Comparison of ENCODE assay signal across 1 cellular context in the genomic region with DNA sequence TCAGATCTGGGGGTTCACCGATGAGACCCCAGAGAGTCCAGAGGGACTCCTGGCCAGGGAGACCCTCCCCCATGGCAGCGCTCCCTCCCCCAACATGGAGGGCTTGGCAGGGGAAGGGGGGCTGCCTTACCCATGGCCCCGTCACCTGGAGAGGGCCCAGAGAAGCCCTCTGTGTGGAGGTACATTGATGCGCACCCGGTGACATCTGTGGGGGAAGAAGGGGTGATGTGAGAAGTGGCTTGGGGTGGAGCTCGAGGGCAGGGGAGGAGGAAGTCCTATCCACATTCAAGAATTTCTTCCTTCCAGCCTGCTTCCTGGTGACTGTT.
TF ChIP-seq lines count a peak whose summit lies in the region.

No MANE protein-coding gene starts in this region.

TF ChIP-seq in HepG2, 621 proteins besides CTCF, POLR2A, EP300 and RAD21 (continued from another document):
- TF ChIP-seq, protein P1, sequence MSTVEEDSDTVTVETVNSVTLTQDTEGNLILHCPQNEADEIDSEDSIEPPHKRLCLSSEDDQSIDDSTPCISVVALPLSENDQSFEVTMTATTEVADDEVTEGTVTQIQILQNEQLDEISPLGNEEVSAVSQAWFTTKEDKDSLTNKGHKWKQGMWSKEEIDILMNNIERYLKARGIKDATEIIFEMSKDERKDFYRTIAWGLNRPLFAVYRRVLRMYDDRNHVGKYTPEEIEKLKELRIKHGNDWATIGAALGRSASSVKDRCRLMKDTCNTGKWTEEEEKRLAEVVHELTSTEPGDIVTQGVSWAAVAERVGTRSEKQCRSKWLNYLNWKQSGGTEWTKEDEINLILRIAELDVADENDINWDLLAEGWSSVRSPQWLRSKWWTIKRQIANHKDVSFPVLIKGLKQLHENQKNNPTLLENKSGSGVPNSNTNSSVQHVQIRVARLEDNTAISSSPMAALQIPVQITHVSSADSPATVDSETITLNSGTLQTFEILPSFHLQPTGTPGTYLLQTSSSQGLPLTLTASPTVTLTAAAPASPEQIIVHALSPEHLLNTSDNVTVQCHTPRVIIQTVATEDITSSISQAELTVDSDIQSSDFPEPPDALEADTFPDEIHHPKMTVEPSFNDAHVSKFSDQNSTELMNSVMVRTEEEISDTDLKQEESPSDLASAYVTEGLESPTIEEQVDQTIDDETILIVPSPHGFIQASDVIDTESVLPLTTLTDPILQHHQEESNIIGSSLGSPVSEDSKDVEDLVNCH (CRISPR knock-in tag; IDR thresholded peaks at IDR 0.05), result no peak
TF ChIP-seq in HepG2: peak in this region for 23.
